9 cellular contexts compared by ENCODE assay signal in genomic region chr10:34537629-34538231, GRCh38.
A peak's percentile ranks its signal among the peaks of the same experiment; 100 is the strongest.
DNase-seq lines count a peak whose midpoint lies in the region; ATAC-seq and TF ChIP-seq lines count a peak whose summit lies in the region.
"Had no signal": no experiment of that assay in that cellular context is flagged by ENCODE, and none has a peak within 500 bp of the region (broad histone marks: within the 10 kb centered on the region; RNA-seq: fewer than 3 reads in every experiment).

No MANE protein-coding gene starts in this region.

- H3K9me3 Mint-ChIP-seq in activated CD4-positive, alpha-beta T cell treated with anti-CD3 and anti-CD28 coated beads for 36 hours (ENCODE audit: low read depth) = no peaks in the 10 kb centered on the region

- H3K4me1 Mint-ChIP-seq in activated CD4-positive, alpha-beta T cell treated with anti-CD3 and anti-CD28 coated beads for 36 hours = no peaks in the 10 kb centered on the region

- ATAC-seq in GM18520 (IDR thresholded peaks at IDR 0.05; ENCODE audit: unreplicated experiment) (peak; percentile 79), GM21717 (IDR thresholded peaks at IDR 0.05; ENCODE audit: unreplicated experiment) (peak; percentile 81), HG03439 (IDR thresholded peaks at IDR 0.05; ENCODE audit: unreplicated experiment) (peak; percentile 85)
- no peak for ATAC-seq in activated CD4-positive, alpha-beta T cell treated with anti-CD3 and anti-CD28 coated beads for 36 hours

- H3K18ac ChIP-seq in mesendoderm (ENCODE audit: low read length) = peak overlapping the region; percentile 64

- H3K9me3 ChIP-seq in BE2C = no peaks in the 10 kb centered on the region

- no peak overlapping the region for H3K4me3 ChIP-seq in mesendoderm (ENCODE audit: low read length)
- no peak overlapping the region for H3K4me3 ChIP-seq in BE2C (ENCODE audit: low read depth, low read length)

- no peak for TF ChIP-seq CTCF in BE2C (IDR thresholded peaks at IDR 0.05; ENCODE audit: low read depth, low read length)

- CTCF ChIA-PET in activated CD4-positive, alpha-beta T cell treated with anti-CD3 and anti-CD28 coated beads for 36 hours (lab: Charles Lee) = no interaction called here

- H2BK5ac ChIP-seq in mesendoderm (ENCODE audit: low read length) = no peak overlapping the region

- no peak overlapping the region for H2BK120ac ChIP-seq in mesendoderm (ENCODE audit: low read depth, low read length)

- WGBS in mesendoderm (ENCODE audit: extremely low coverage, insufficient coverage, low lambda C conversion rate) = no CpG with 5 or more reads among the region's 6 CpGs

- H3K4me1 ChIP-seq in mesendoderm (ENCODE audit: control insufficient read depth, low read depth, low read length) = peaks cover 9% of the 10 kb centered on the region
- H3K4me1 ChIP-seq in BE2C = peaks cover 6% of the 10 kb centered on the region

- no peak overlapping the region for H3K27ac ChIP-seq in mesendoderm (ENCODE audit: low read depth, low read length)

- no peak overlapping the region for H3K23ac ChIP-seq in mesendoderm (ENCODE audit: low read length)

- no peak overlapping the region for H3K9ac ChIP-seq in mesendoderm (ENCODE audit: low read length)

- no peaks in the 10 kb centered on the region for H3K36me3 Mint-ChIP-seq in activated CD4-positive, alpha-beta T cell treated with anti-CD3 and anti-CD28 coated beads for 36 hours (ENCODE audit: low read depth)

- no peak overlapping the region for H2AK5ac ChIP-seq in mesendoderm (ENCODE audit: low read length)

- H3K27me3 Mint-ChIP-seq in activated CD4-positive, alpha-beta T cell treated with anti-CD3 and anti-CD28 coated beads for 36 hours = peaks cover 3% of the 10 kb centered on the region

- no peak overlapping the region for H3K56ac ChIP-seq in mesendoderm (ENCODE audit: low read length)

- peak overlapping the region; percentile 27 for H2BK15ac ChIP-seq in mesendoderm (replicated peaks; ENCODE audit: low read depth)

- H4K5ac ChIP-seq in mesendoderm (ENCODE audit: low read length) = no peak overlapping the region

- peaks cover 8% of the 10 kb centered on the region for H3K79me2 ChIP-seq in mesendoderm (ENCODE audit: control insufficient read depth, insufficient read depth, low read length)

- POLR2A ChIA-PET in activated CD4-positive, alpha-beta T cell treated with anti-CD3 and anti-CD28 coated beads for 36 hours (lab: Charles Lee) = no interaction called here

- H3K4me2 ChIP-seq in mesendoderm (ENCODE audit: low read length) = no peak overlapping the region

- H3K27me3 ChIP-seq in mesendoderm (ENCODE audit: insufficient read depth, low read length, poor library complexity) (no peaks in the 10 kb centered on the region), BE2C (no peaks in the 10 kb centered on the region)

- H4K8ac ChIP-seq in mesendoderm (ENCODE audit: low read depth, low read length) = no peak overlapping the region

- intact Hi-C loops in activated CD4-positive, alpha-beta T cell treated with anti-CD3 and anti-CD28 coated beads for 36 hours (cut with DNase I, micrococcal nuclease) = no loop called here

- no peaks in the 10 kb centered on the region for H3K36me3 ChIP-seq in mesendoderm (ENCODE audit: control insufficient read depth, insufficient read depth, low read length)
- no peaks in the 10 kb centered on the region for H3K36me3 ChIP-seq in BE2C

- no peak overlapping the region for H3K27ac Mint-ChIP-seq in activated CD4-positive, alpha-beta T cell treated with anti-CD3 and anti-CD28 coated beads for 36 hours

- peaks cover 15% of the 10 kb centered on the region for H3K79me1 ChIP-seq in mesendoderm (ENCODE audit: low read length)

- no peak for DNase-seq in mesendoderm
- no peak for DNase-seq in BE2C
- DNase-seq in stimulated activated CD4-positive, alpha-beta T cell treated with anti-CD3 and anti-CD28 coated beads, Interleukin-12 subunit alpha, Interleukin-12 subunit beta, amount 100 ng/mL, for 4 hours = no peak
- DNase-seq in midbrain (lab: John Stamatoyannopoulos, UW) = no peak
- no peak for DNase-seq in activated CD4-positive, alpha-beta T cell treated with anti-CD3 and anti-CD28 coated beads for 36 hours
- DNase-seq: foreskin fibroblast had no signal

- no peak overlapping the region for H3K4ac ChIP-seq in mesendoderm (ENCODE audit: low read depth, low read length)

- no peak overlapping the region for H3K4me3 Mint-ChIP-seq in activated CD4-positive, alpha-beta T cell treated with anti-CD3 and anti-CD28 coated beads for 36 hours
